ENCODE assay signal across 8 cellular contexts in the genomic region with DNA sequence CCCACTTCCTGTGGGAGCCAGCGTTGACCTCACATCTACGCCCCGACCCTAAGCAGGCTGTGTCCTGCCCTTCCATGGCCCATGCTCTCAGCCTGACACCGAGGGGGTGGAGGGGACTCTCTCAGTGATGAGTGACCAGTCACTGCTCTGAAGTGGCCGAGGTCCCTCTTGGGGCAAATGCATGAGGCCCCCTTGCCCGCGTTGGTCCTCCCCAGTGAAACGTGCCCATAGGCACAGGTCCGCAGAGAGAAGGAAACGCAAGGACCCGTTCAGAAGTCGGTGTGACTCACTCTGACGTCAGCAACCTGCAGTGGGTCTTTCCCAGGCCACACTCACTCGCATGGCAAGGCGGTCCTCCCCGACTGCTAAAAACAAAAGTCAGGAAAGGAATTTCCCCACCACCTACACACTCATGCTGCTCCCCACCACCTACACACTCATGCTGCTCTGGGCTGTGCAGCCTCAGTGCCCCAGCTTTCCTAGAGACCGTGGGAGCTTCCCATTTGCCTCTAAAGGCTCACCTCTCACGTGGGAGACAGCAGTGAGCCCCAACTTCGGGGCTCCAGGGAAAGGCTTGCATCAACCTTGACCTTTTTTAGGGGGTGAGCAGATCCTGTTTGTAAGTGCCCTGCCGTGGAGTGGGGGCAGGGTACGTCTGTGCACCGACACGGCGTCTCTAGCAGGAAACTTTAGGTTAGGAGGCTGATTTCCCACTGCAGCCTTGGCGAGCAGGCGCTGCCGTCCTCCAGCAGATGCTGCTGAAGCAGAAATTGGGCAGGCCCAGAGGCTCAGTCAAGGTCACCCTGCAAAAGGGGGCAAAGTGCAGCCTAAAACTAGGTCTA. TPM values are rescaled to one million over a fixed set of nuclear protein-coding genes. Genes with fewer than 3 reads are reported as not detected.
DNase-seq lines count a peak whose midpoint lies in the region; ATAC-seq lines count a peak whose summit lies in the region.

No MANE protein-coding gene starts in this region.

- peak; percentile 39 for DNase-seq in ELF-1 (ENCODE audit: low read depth, low spot score)
- peak; percentile 20 for DNase-seq in GOT3 (lab: John Stamatoyannopoulos, UW)
- DNase-seq in NCI-H460 (ENCODE audit: extremely low read depth, low read depth): peak; percentile 44
- peak; percentile 96 for DNase-seq in activated effector memory CD4-positive, alpha-beta T cell treated with anti-CD3 and anti-CD28 coated beads, Interleukin-2, amount 50 U/mL, for 16 hours
- peak; percentile 55 to 80 for DNase-seq in lung microvascular endothelial cell (ENCODE audit: low read depth in 2 of 2)
- DNase-seq in stimulated activated naive CD8-positive, alpha-beta T cell treated with anti-CD3 and anti-CD28 coated beads, Interleukin-15, Interleukin-2, amounts not matched to agents 100 U/mL and 50 U/mL, for 24 hours: peak; percentile 94
- no peak for DNase-seq in NK-92 (lab: John Stamatoyannopoulos, UW; ENCODE audit: unreplicated experiment)
- no peak for DNase-seq in NCI-H2227 treated with DMSO at 0.1 percent for 48 hours (lab: John Stamatoyannopoulos, UW)

- ATAC-seq in stimulated activated naive CD8-positive, alpha-beta T cell treated with anti-CD3 and anti-CD28 coated beads, Interleukin-15, Interleukin-2, amounts not matched to agents 100 U/mL and 50 U/mL, for 24 hours: peak; percentile 85

RNA-seq across cellular contexts. Expression of a gene that starts 11.4 kb away (rescaled TPM):
- total RNA-seq in NCI-H460 (2014; rRNA removed; shearing (Covaris generic)): not detected in 2 replicates
- polyA plus RNA-seq in NCI-H460 (2014; cell fraction: nucleus; rRNA removed): not detected in 2 replicates
- not detected in 2 replicates for total RNA-seq in lung microvascular endothelial cell

RNA-seq across cellular contexts. Expression of a gene that starts 19.3 kb away (rescaled TPM):
- 0.05 and 0.17 TPM in 2 replicates for total RNA-seq in NCI-H460 (2014; rRNA removed; shearing (Covaris generic))
- polyA plus RNA-seq in NCI-H460 (2014; cell fraction: nucleus; rRNA removed): not detected in 2 replicates
- total RNA-seq in lung microvascular endothelial cell: not detected in 2 replicates

RNA-seq across cellular contexts. Expression of a gene that starts 48.8 kb away (rescaled TPM):
- total RNA-seq in NCI-H460 (2014; rRNA removed; shearing (Covaris generic)): not detected in 2 replicates
- not detected in 2 replicates for polyA plus RNA-seq in NCI-H460 (2014; cell fraction: nucleus; rRNA removed)
- total RNA-seq in lung microvascular endothelial cell: not detected in 2 replicates

Comparison
In these comparisons a context has a peak if more than half of its experiments do, and no peak if none do; other contexts are left out.
1. DNase-seq: peak in ELF-1 (single experiment), GOT3 (single experiment), NCI-H460 (single experiment), activated effector memory CD4-positive, alpha-beta T cell treated with anti-CD3 and anti-CD28 coated beads, Interleukin-2, amount 50 U/mL, for 16 hours (single experiment), lung microvascular endothelial cell (2 of 2) and stimulated activated naive CD8-positive, alpha-beta T cell treated with anti-CD3 and anti-CD28 coated beads, Interleukin-15, Interleukin-2, amounts not matched to agents 100 U/mL and 50 U/mL, for 24 hours (single experiment); none in NK-92 (single experiment) and NCI-H2227 treated with DMSO at 0.1 percent for 48 hours (single experiment).